ENCODE assay signal across 7 cellular contexts in the genomic region with DNA sequence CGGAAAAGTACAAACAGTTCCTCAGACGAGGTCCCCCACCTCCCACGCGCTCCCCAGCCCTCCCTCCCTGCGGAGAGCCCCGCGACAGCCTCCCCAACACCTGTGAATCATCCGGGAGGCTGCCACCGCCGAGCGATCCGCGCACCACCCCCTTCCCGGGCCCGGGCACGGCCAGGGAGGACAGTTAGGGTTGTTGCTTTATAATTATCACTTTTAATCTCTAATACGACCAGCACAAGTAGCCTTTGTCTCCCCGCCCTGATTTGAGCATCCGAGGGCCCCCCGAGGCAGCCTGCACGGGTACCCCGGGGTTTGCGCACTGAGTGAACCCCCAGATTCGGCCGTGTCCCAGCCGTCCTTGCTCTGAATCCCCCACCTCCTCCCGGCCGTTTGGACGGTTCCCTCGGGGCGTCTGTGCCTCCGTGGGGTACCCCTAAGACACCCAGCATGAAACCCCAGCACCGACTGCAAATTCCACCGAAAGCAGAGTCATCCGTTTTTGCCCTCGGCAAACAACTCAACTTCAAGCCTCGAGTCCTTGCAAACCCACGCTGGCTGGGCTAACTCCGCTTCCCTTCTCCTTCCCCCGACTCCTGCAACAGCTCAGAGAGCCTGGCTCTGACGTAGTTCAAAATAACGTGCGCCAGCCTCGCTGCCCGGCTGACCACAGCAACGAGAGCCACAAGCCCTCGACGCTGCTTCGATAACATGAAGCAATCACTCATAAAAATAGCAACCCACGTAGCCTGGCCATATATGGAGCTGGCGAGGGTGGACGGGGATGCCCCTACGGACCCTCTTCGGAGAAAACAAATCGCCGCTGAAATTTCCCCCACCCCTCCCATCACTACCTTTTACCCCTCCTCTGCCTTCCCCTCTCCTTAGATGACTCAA. TPM values are rescaled to one million over a fixed set of nuclear protein-coding genes. Genes with fewer than 3 reads are reported as not detected.
DNase-seq lines count a peak whose midpoint lies in the region; ATAC-seq and TF ChIP-seq lines count a peak whose summit lies in the region.

No MANE protein-coding gene starts in this region.

- peak overlapping the region; percentile 98 for H3K9ac ChIP-seq in smooth muscle cell (ENCODE audit: low read depth)

- H3K9me3 Mint-ChIP-seq in immature natural killer cell, result peaks cover 0 to 13% (median 2%) of the 10 kb centered on the region in 6 donors

- H3K4me1 ChIP-seq in body of pancreas (peaks cover 17% of the 10 kb centered on the region), smooth muscle cell (ENCODE audit: low read depth) (peaks cover 14% of the 10 kb centered on the region)

- TF ChIP-seq POLR2A in body of pancreas (IDR thresholded peaks at IDR 0.05), result peak in 2 of 3 donors; percentile 32 to 58

- H3F3A ChIP-seq in smooth muscle cell (ENCODE audit: low read depth), result peaks cover 12% of the 10 kb centered on the region

- H3K4me1 Mint-ChIP-seq in immature natural killer cell, result peaks cover 17 to 26% of the 10 kb centered on the region in 2 donors

- no peaks in the 10 kb centered on the region for H3K36me3 Mint-ChIP-seq in immature natural killer cell

- peak; percentile 31 for ATAC-seq in body of pancreas
- no peak for ATAC-seq in HG03457 (IDR thresholded peaks at IDR 0.05; ENCODE audit: unreplicated experiment)
- ATAC-seq in HG03565 (IDR thresholded peaks at IDR 0.05; ENCODE audit: unreplicated experiment), result no peak

- no peaks in the 10 kb centered on the region for H3K9me3 ChIP-seq in body of pancreas
- no peaks in the 10 kb centered on the region for H3K9me3 ChIP-seq in smooth muscle cell (replicated peaks; ENCODE audit: low read depth)

- H3K4me3 Mint-ChIP-seq in immature natural killer cell, result peak overlapping the region; percentile 36 to 80 (median 57)

- peaks cover 33% of the 10 kb centered on the region for H4K20me1 ChIP-seq in smooth muscle cell (ENCODE audit: low read depth)

- H3K27me3 Mint-ChIP-seq in immature natural killer cell (ENCODE audit: low read depth in 3 of 3), result peaks cover 16 to 44% (median 26%) of the 10 kb centered on the region in 3 donors

- intact Hi-C loops in body of pancreas (cut with DNase I), result no loop called here

- no peak for TF ChIP-seq CTCF in body of pancreas (IDR thresholded peaks at IDR 0.05)
- TF ChIP-seq CTCF in smooth muscle cell (IDR thresholded peaks at IDR 0.05; ENCODE audit: borderline replicate concordance, insufficient read depth, poor library complexity, severe bottlenecking), result no peak

- H3K27ac ChIP-seq in body of pancreas (peak overlapping the region in 2 of 4 donors; percentile 36 to 53), smooth muscle cell (ENCODE audit: low read depth) (peak overlapping the region; percentile 100)

- H3K27ac Mint-ChIP-seq in immature natural killer cell, result peak overlapping the region in 1 of 6 donors; percentile 54

- H3K79me2 ChIP-seq in smooth muscle cell (ENCODE audit: low read depth), result peaks cover 3% of the 10 kb centered on the region

- H3K36me3 ChIP-seq in H7 (replicated peaks; ENCODE audit: control insufficient read depth, insufficient read depth, low read length) (no peaks in the 10 kb centered on the region), body of pancreas (replicated peaks in 1 of 2; ENCODE audit: insufficient read depth in 1 of 2, low read depth in 2 of 2) (no peaks in the 10 kb centered on the region), smooth muscle cell (ENCODE audit: low read depth) (no peaks in the 10 kb centered on the region)

- 1 to 3% methylated on average over 33 to 56 of the region's 56 CpGs for WGBS in body of pancreas, 2 donors
- under 1% methylated on average over 56 of the region's 56 CpGs for WGBS in smooth muscle cell (ENCODE audit: low lambda C conversion rate)

- peak overlapping the region; percentile 47 for H2AFZ ChIP-seq in smooth muscle cell (ENCODE audit: low read depth)

- H3K4me3 ChIP-seq in H7 (ENCODE audit: insufficient read depth, low read depth, low read length), result peak overlapping the region; percentile 59
- H3K4me3 ChIP-seq in body of pancreas, result no peak overlapping the region
- peak overlapping the region; percentile 80 for H3K4me3 ChIP-seq in smooth muscle cell

- peaks cover 4% of the 10 kb centered on the region; the same call in 1 of the 2 replicates for H3K27me3 ChIP-seq in H7 (ENCODE audit: control insufficient read depth, insufficient read depth, low read length)
- peaks cover 0 to 18% of the 10 kb centered on the region in 2 donors for H3K27me3 ChIP-seq in body of pancreas
- no peaks in the 10 kb centered on the region for H3K27me3 ChIP-seq in smooth muscle cell (ENCODE audit: low read depth)

- DNase-seq in H7, result peak; percentile 72
- DNase-seq in NCI-H524 (lab: John Stamatoyannopoulos, UW), result peak; percentile 75 to 88
- peak in 3 of 4 donors; percentile 37 to 53 (median 43) for DNase-seq in body of pancreas
- DNase-seq in immature natural killer cell, result peak; percentile 4 to 12 (median 4)
- peak; percentile 70 for DNase-seq in smooth muscle cell (lab: John Stamatoyannopoulos, UW; ENCODE audit: unreplicated experiment)

- peak overlapping the region; percentile 97 for H3K4me2 ChIP-seq in smooth muscle cell

RNA-seq across cellular contexts. Expression of gene SNAP25, which starts 0.9 kb away (rescaled TPM):
- total RNA-seq in H7 (2014; rRNA removed; shearing (Covaris generic)), result 0.62 and 0.70 TPM in 2 replicates
- total RNA-seq in body of pancreas (10 to 100 TPM in 1 of 2 donors, 1 to 10 TPM in 1; 3.4 to 10.9 TPM), smooth muscle cell (4.9 and 7.9 TPM in 2 replicates)
- polyA plus RNA-seq in immature natural killer cell (not detected), smooth muscle cell (5.2 and 5.4 TPM in 2 replicates)

Comparison
In these comparisons a context has a peak if more than half of its experiments do, and no peak if none do; other contexts are left out.
1. DNase-seq: peak in every context shown above with its lines; median percentile 82 in NCI-H524; 72 in H7; 70 in smooth muscle cell; 43 in body of pancreas; 4 in immature natural killer cell.
2. H3K4me3 ChIP-seq: peak in H7 (single experiment) and smooth muscle cell (single experiment); none in body of pancreas (0 of 2).